In genomic region chr6:88263591-88263990, GRCh38 we compare ENCODE assay signal across 19 cellular contexts.
A peak's percentile ranks its signal among the peaks of the same experiment; 100 is the strongest.
DNase-seq lines count a peak whose midpoint lies in the region; TF ChIP-seq lines count a peak whose summit lies in the region.
"Had no signal": no experiment of that assay in that cellular context is flagged by ENCODE, and none has a peak within 500 bp of the region (broad histone marks: within the 10 kb centered on the region; RNA-seq: fewer than 3 reads in every experiment).

No MANE protein-coding gene starts in this region.

- H3K4me1 Mint-ChIP-seq in MCF 10A (ENCODE audit: insufficient read depth, unreplicated experiment) (peaks cover 14% of the 10 kb centered on the region), glutamatergic neuron (ENCODE audit: low read depth, unreplicated experiment) (peaks cover 4% of the 10 kb centered on the region)
- H3K4me1 Mint-ChIP-seq: activated CD4-positive, alpha-beta T cell treated with anti-CD3 and anti-CD28 coated beads, Interleukin-2, amount 10 ng/mL, durations not matched to agents 24 days and 14 days; CD4-positive, CD25-positive, alpha-beta regulatory T cell; central memory CD8-positive, alpha-beta T cell had no signal

- in situ Hi-C loops in brain microvascular endothelial cell (cut with HindIII; ENCODE audit: low pct_ligation_motif_present, low sequenced_read_pairs) = no loop called here

- no peak for TF ChIP-seq POLR2A in breast epithelium (IDR thresholded peaks at IDR 0.05)

- intact Hi-C loops in MCF 10A (cut with micrococcal nuclease) = no loop called here
- intact Hi-C loops in breast epithelium (cut with DNase I; ENCODE audit: low total_unique reads) = no loop called here

- no peaks in the 10 kb centered on the region for H3K9me3 ChIP-seq in breast epithelium
- H3K9me3 ChIP-seq: right lobe of liver had no signal

- no peaks in the 10 kb centered on the region for H3K9me3 Mint-ChIP-seq in MCF 10A (ENCODE audit: unreplicated experiment)
- peaks cover 5% of the 10 kb centered on the region for H3K9me3 Mint-ChIP-seq in glutamatergic neuron (ENCODE audit: unreplicated experiment)
- H3K9me3 Mint-ChIP-seq: activated CD4-positive, alpha-beta T cell treated with anti-CD3 and anti-CD28 coated beads, Interleukin-2, amount 10 ng/mL, durations not matched to agents 24 days and 14 days; central memory CD8-positive, alpha-beta T cell had no signal

- BruUV-seq in MCF 10A (replicated peaks; lab: Mats Ljungman, UMichigan) = no TSS peak

- no peaks in the 10 kb centered on the region for H3K36me3 Mint-ChIP-seq in MCF 10A (ENCODE audit: insufficient read depth, unreplicated experiment)
- H3K36me3 Mint-ChIP-seq in glutamatergic neuron (ENCODE audit: unreplicated experiment) = no peaks in the 10 kb centered on the region
- H3K36me3 Mint-ChIP-seq: CD4-positive, CD25-positive, alpha-beta regulatory T cell had no signal

- CTCF ChIA-PET in MCF 10A (lab: Yijun Ruan, JAX) = no interaction called here

- no peaks in the 10 kb centered on the region for H3K4me1 ChIP-seq in breast epithelium
- H3K4me1 ChIP-seq: right lobe of liver had no signal

- DNase-seq in MCF 10A (ENCODE audit: unreplicated experiment) = peak; percentile 76
- DNase-seq in breast epithelium (ENCODE audit: low spot score in 2 of 2) = no peak
- peak; percentile 52 for DNase-seq in SKM-1 (lab: John Stamatoyannopoulos, UW; ENCODE audit: unreplicated experiment)
- peak; percentile 16 for DNase-seq in glutamatergic neuron
- peak; percentile 22 for DNase-seq in retina
- no peak for DNase-seq in OCI-M1 (lab: John Stamatoyannopoulos, UW)
- DNase-seq in brain microvascular endothelial cell = no peak
- DNase-seq in activated gamma-delta T cell treated with Interleukin-2 at 50 U/mL for 16 hours = no peak
- DNase-seq: activated CD4-positive, alpha-beta T cell treated with anti-CD3 and anti-CD28 coated beads, Interleukin-2, amount 10 ng/mL, durations not matched to agents 24 days and 14 days; CD4-positive, CD25-positive, alpha-beta regulatory T cell; effector CD4-positive, alpha-beta T cell; HCEC 1CT; MM.1S; NCI-H2081 treated with DMSO at 0.1 percent for 48 hours; NCI-H748 treated with DMSO at 0.1 percent for 48 hours; right lobe of liver; RPMI8226; stimulated activated CD4-positive, alpha-beta T cell treated with anti-CD3 and anti-CD28 coated beads, Interleukin-15, amount 100 ng/mL, for 24 hours had no signal

- H3K36me3 ChIP-seq in breast epithelium (no peaks in the 10 kb centered on the region), brain microvascular endothelial cell (replicated peaks) (no peaks in the 10 kb centered on the region)
- H3K36me3 ChIP-seq: right lobe of liver had no signal

- POLR2A ChIA-PET in MCF 10A (lab: Yijun Ruan, JAX) = no interaction called here

- H3K27ac ChIP-seq in breast epithelium (no peak overlapping the region), brain microvascular endothelial cell (no peak overlapping the region)
- H3K27ac ChIP-seq: right lobe of liver had no signal

- H3K4me3 ChIP-seq in breast epithelium (no peak overlapping the region), brain microvascular endothelial cell (ENCODE audit: low read depth, low read length) (no peak overlapping the region)
- H3K4me3 ChIP-seq: right lobe of liver had no signal

- H3K27me3 ChIP-seq in breast epithelium (no peaks in the 10 kb centered on the region), brain microvascular endothelial cell (replicated peaks) (no peaks in the 10 kb centered on the region)
- H3K27me3 ChIP-seq: right lobe of liver had no signal

- H3K27me3 Mint-ChIP-seq in MCF 10A (ENCODE audit: insufficient read depth, unreplicated experiment) = no peaks in the 10 kb centered on the region
- no peaks in the 10 kb centered on the region for H3K27me3 Mint-ChIP-seq in glutamatergic neuron (ENCODE audit: unreplicated experiment)
- H3K27me3 Mint-ChIP-seq: activated CD4-positive, alpha-beta T cell treated with anti-CD3 and anti-CD28 coated beads, Interleukin-2, amount 10 ng/mL, durations not matched to agents 24 days and 14 days had no signal

- H3K4me3 Mint-ChIP-seq in MCF 10A (ENCODE audit: unreplicated experiment) = no peak overlapping the region
- no peak overlapping the region for H3K4me3 Mint-ChIP-seq in glutamatergic neuron (ENCODE audit: unreplicated experiment)
- H3K4me3 Mint-ChIP-seq: activated CD4-positive, alpha-beta T cell treated with anti-CD3 and anti-CD28 coated beads, Interleukin-2, amount 10 ng/mL, durations not matched to agents 24 days and 14 days; CD4-positive, CD25-positive, alpha-beta regulatory T cell; central memory CD8-positive, alpha-beta T cell had no signal

- TF ChIP-seq CTCF in MCF 10A (IDR thresholded peaks at IDR 0.05; ENCODE audit: unreplicated experiment) = no peak
- no peak for TF ChIP-seq CTCF in breast epithelium (IDR thresholded peaks at IDR 0.05)
- no peak for TF ChIP-seq CTCF in glutamatergic neuron (IDR thresholded peaks at IDR 0.05; ENCODE audit: partially characterized antibody, unreplicated experiment)
- TF ChIP-seq CTCF in brain microvascular endothelial cell (IDR thresholded peaks at IDR 0.05; ENCODE audit: low read depth, low read length, missing control alignments) = no peak

- H3K27ac Mint-ChIP-seq in MCF 10A (ENCODE audit: low read depth, unreplicated experiment) (peak overlapping the region; percentile 0), glutamatergic neuron (ENCODE audit: unreplicated experiment) (peak overlapping the region; percentile 6)
- H3K27ac Mint-ChIP-seq: activated CD4-positive, alpha-beta T cell treated with anti-CD3 and anti-CD28 coated beads, Interleukin-2, amount 10 ng/mL, durations not matched to agents 24 days and 14 days; CD4-positive, CD25-positive, alpha-beta regulatory T cell had no signal

Comparison
In these comparisons a context has a peak if more than half of its experiments do, and no peak if none do; other contexts are left out.
1. DNase-seq: peak in MCF 10A (single experiment), SKM-1 (single experiment), glutamatergic neuron (single experiment) and retina (single experiment); none in breast epithelium (0 of 2), OCI-M1 (single experiment), brain microvascular endothelial cell (single experiment) and activated gamma-delta T cell treated with Interleukin-2 at 50 U/mL for 16 hours (single experiment).